1 cellular context compared by ENCODE assay signal in the genomic region with DNA sequence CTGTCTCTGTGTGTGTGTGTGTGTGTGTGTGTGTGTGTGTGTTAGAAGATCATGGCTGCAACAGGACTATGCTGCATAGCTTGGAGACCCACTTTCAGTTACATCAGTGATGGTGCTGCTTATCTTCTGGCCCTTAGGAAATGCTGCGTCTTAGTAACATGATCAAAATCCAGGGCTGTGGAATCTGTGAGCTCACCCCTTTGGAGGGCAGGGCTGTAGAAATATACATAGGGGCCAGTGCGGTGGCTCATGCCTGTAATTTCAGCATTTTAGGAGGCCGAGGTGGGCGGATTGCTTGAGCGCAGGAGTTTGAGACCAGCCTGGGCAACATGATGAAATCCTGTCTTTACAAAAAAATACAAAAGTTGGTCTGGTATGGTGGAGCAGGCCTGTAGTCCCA.
TF ChIP-seq lines count a peak whose summit lies in the region.

No MANE protein-coding gene starts in this region.

TF ChIP-seq in H1, 55 proteins besides CTCF, POLR2A, EP300 and RAD21 (continued from another document):
- TF ChIP-seq EZH2 (IDR thresholded peaks at IDR 0.05; ENCODE audit: low read depth, low read length, severe bottlenecking): no peak
- TF ChIP-seq, protein P1, sequence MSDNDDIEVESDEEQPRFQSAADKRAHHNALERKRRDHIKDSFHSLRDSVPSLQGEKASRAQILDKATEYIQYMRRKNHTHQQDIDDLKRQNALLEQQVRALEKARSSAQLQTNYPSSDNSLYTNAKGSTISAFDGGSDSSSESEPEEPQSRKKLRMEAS (IDR thresholded peaks at IDR 0.05): no peak
- no peak for TF ChIP-seq RBBP5 (IDR thresholded peaks at IDR 0.05; ENCODE audit: borderline replicate concordance, low read depth, low read length)
- no peak for TF ChIP-seq SIX5 (IDR thresholded peaks at IDR 0.05; ENCODE audit: low read depth, low read length)
- no peak for TF ChIP-seq SAP30 (IDR thresholded peaks at IDR 0.05; ENCODE audit: insufficient read depth, insufficient replicate concordance, low read length)
- no peak for TF ChIP-seq KDM4A (IDR thresholded peaks at IDR 0.05; ENCODE audit: low read depth, low read length, severe bottlenecking)
- TF ChIP-seq BRCA1 (IDR thresholded peaks at IDR 0.05; ENCODE audit: low read depth, low read length): no peak
- TF ChIP-seq JUND (IDR thresholded peaks at IDR 0.05; ENCODE audit: low read length): no peak
- no peak for TF ChIP-seq CEBPB (IDR thresholded peaks at IDR 0.05; ENCODE audit: low read depth, low read length)
- no peak for TF ChIP-seq TCF12 (IDR thresholded peaks at IDR 0.05; ENCODE audit: low read depth, low read length)
- TF ChIP-seq RNF2 (IDR thresholded peaks at IDR 0.05; ENCODE audit: borderline replicate concordance, low read depth, low read length, missing control alignments, poor library complexity, severe bottlenecking): no peak
